In the genomic region with DNA sequence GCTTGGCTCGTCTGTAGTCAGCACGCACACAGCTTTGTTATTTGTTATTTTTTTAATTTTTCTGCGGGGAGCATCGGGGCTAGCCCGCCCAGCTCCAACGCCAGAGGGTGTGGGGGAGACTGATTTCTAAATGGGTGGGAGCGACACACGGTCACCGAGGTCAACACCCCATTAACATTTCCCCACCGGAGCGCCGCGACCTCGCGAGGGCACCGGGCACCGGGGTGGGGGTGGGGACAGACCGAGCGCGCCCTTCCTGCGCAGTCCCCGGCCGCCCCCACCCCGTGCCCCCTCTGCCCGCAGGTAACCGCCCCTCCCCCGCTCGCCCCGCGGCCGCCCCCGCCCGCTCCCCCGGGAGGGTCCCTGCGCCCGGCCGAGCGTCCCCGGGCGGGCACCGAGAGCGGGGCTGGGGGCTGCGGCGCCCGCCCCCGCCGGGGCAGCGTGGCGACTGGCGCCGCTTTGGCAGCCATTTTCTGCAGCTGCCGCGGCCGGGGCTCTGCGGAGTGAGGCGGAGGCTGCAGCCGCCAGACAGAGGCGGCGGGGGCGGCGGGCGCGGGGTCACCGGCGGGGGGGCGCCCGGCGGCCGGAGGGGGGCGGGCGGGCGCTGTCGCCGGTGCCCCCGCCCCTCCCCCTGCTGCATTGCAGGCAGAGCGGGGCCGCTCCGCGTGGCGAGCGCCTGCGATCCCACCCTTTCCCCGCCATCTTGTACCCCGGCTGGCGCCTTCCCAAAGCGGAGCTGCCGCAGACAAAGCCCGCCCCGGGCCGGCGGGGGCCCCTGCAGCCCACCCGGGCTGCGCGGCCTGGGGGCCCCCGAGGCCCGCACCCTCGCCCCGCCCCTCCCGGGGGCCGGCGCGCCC, we compare ENCODE assay signal across 8 cellular contexts. TPM values are rescaled to one million over a fixed set of nuclear protein-coding genes. Genes with fewer than 3 reads are reported as not detected.
DNase-seq lines count a peak whose midpoint lies in the region; ATAC-seq and TF ChIP-seq lines count a peak whose summit lies in the region.

No MANE protein-coding gene starts in this region.

- DNase-seq in AG09309 (ENCODE audit: low read depth): no peak
- peak; percentile 74 for DNase-seq in HuH-7 (ENCODE audit: low spot score)
- no peak for DNase-seq in activated CD4-positive, alpha-beta memory T cell treated with anti-CD3 and anti-CD28 coated beads, Interleukin-2, amount 10 ng/mL, durations not matched to agents 7 days and 5 days
- no peak for DNase-seq in lower lobe of right lung

- peaks cover 81% of the 10 kb centered on the region for H3K27me3 ChIP-seq in lower lobe of right lung (ENCODE audit: low read depth)

- no peaks in the 10 kb centered on the region for H3K36me3 ChIP-seq in lower lobe of right lung

- H3K4me1 Mint-ChIP-seq in activated CD4-positive, alpha-beta memory T cell treated with anti-CD3 and anti-CD28 coated beads, Interleukin-2, amount 10 ng/mL, durations not matched to agents 7 days and 5 days: peaks cover 32% of the 10 kb centered on the region

- POLR2A ChIA-PET in activated CD4-positive, alpha-beta memory T cell treated with anti-CD3 and anti-CD28 coated beads, Interleukin-2, amount 10 ng/mL, durations not matched to agents 7 days and 5 days (lab: Charles Lee): interaction anchor here (0.6 to 4.8 kb wide), 7 partner anchors 10 to 28 kb away, joined by 3 to 24 read pairs (median 3); a partner anchor contains a TSS

- no peak for ATAC-seq in lower lobe of right lung
- no peak for ATAC-seq in GM19463 (IDR thresholded peaks at IDR 0.05; ENCODE audit: unreplicated experiment)
- ATAC-seq in HG02973 (IDR thresholded peaks at IDR 0.05; ENCODE audit: unreplicated experiment): no peak
- no peak for ATAC-seq in GM21390 (IDR thresholded peaks at IDR 0.05; ENCODE audit: unreplicated experiment)
- no peak for ATAC-seq in HG02884 (IDR thresholded peaks at IDR 0.05; ENCODE audit: unreplicated experiment)

- H3K27me3 Mint-ChIP-seq in activated CD4-positive, alpha-beta memory T cell treated with anti-CD3 and anti-CD28 coated beads, Interleukin-2, amount 10 ng/mL, durations not matched to agents 7 days and 5 days: peaks cover 57% of the 10 kb centered on the region

- peaks cover 4% of the 10 kb centered on the region for H3K36me3 Mint-ChIP-seq in activated CD4-positive, alpha-beta memory T cell treated with anti-CD3 and anti-CD28 coated beads, Interleukin-2, amount 10 ng/mL, durations not matched to agents 7 days and 5 days (ENCODE audit: low read depth)

- H3K4me3 Mint-ChIP-seq in activated CD4-positive, alpha-beta memory T cell treated with anti-CD3 and anti-CD28 coated beads, Interleukin-2, amount 10 ng/mL, durations not matched to agents 7 days and 5 days: peak overlapping the region; percentile 14

- H3K27ac Mint-ChIP-seq in activated CD4-positive, alpha-beta memory T cell treated with anti-CD3 and anti-CD28 coated beads, Interleukin-2, amount 10 ng/mL, durations not matched to agents 7 days and 5 days: no peak overlapping the region

- H3K9me3 ChIP-seq in lower lobe of right lung: no peaks in the 10 kb centered on the region

- TF ChIP-seq CTCF in AG09309 (IDR thresholded peaks at IDR 0.05; ENCODE audit: control insufficient read depth, insufficient read depth, low read depth, low read length, missing control alignments) (no peak), lower lobe of right lung (IDR thresholded peaks at IDR 0.05) (no peak)

- CTCF ChIA-PET in activated CD4-positive, alpha-beta memory T cell treated with anti-CD3 and anti-CD28 coated beads, Interleukin-2, amount 10 ng/mL, durations not matched to agents 7 days and 5 days (lab: Charles Lee): interaction anchor here (1.2 to 1.3 kb wide), 2 partner anchors 26 to 159 kb away, joined by 3 to 4 read pairs; a partner anchor contains a TSS

- peaks cover 44% of the 10 kb centered on the region for H3K4me1 ChIP-seq in lower lobe of right lung

- H3K4me3 ChIP-seq in AG09309 (ENCODE audit: control insufficient read depth, low read depth, low read length): peak overlapping the region; percentile 22
- H3K4me3 ChIP-seq in lower lobe of right lung: peak overlapping the region; percentile 32

- H3K9me3 Mint-ChIP-seq in activated CD4-positive, alpha-beta memory T cell treated with anti-CD3 and anti-CD28 coated beads, Interleukin-2, amount 10 ng/mL, durations not matched to agents 7 days and 5 days: no peaks in the 10 kb centered on the region

- intact Hi-C loops in lower lobe of right lung (cut with DNase I): no loop called here

- no peak overlapping the region for H3K27ac ChIP-seq in lower lobe of right lung

RNA-seq across cellular contexts. Expression of a gene that starts 16.3 kb away (rescaled TPM):
- total RNA-seq in activated CD4-positive, alpha-beta memory T cell treated with anti-CD3 and anti-CD28 coated beads, Interleukin-2, amount 10 ng/mL, durations not matched to agents 7 days and 5 days: 1 to 10 TPM; 5.7 to 6.7 TPM
- 5.8 TPM for total RNA-seq in lower lobe of right lung

RNA-seq across cellular contexts. Expression of a gene that starts 26.0 kb away (rescaled TPM):
- total RNA-seq in activated CD4-positive, alpha-beta memory T cell treated with anti-CD3 and anti-CD28 coated beads, Interleukin-2, amount 10 ng/mL, durations not matched to agents 7 days and 5 days: 10 to 100 TPM; 34.4 to 36.5 TPM
- 20.6 TPM for total RNA-seq in lower lobe of right lung

RNA-seq across cellular contexts. Expression of a gene that starts 35.2 kb away (rescaled TPM):
- total RNA-seq in activated CD4-positive, alpha-beta memory T cell treated with anti-CD3 and anti-CD28 coated beads, Interleukin-2, amount 10 ng/mL, durations not matched to agents 7 days and 5 days: 1 to 10 TPM; 1.7 to 2.0 TPM
- 3.9 TPM for total RNA-seq in lower lobe of right lung
